1 cellular context compared by ENCODE assay signal in genomic region chr19:3185482-3186376, GRCh38.
TF ChIP-seq lines count a peak whose summit lies in the region.

Gene NCLN, plus strand, starts transcription at chr19:3185930. Its CDS starts 101 bp downstream, at chr19:3186031.

TF ChIP-seq in K562, 482 proteins besides CTCF, POLR2A, EP300 and RAD21 (continued from another document and continues in another):
- TF ChIP-seq ZNF398 (CRISPR knock-in tag; IDR thresholded peaks at IDR 0.05), result no peak
- TF ChIP-seq POLR2H (tag; IDR thresholded peaks at IDR 0.05; ENCODE audit: low read depth), result no peak; the same call in 1 of the 2 replicates
- TF ChIP-seq ZNF395 (CRISPR knock-in tag; IDR thresholded peaks at IDR 0.05), result peak; percentile 93
- peak; percentile 88 for TF ChIP-seq HCFC1 (IDR thresholded peaks at IDR 0.05; ENCODE audit: low read depth, low read length)
- no peak for TF ChIP-seq ZNF324 (CRISPR knock-in tag; IDR thresholded peaks at IDR 0.05)
- 0 out of 2 replicates have a peak, but pooled peaks have one; percentile 22 for TF ChIP-seq CHD2 (IDR thresholded peaks at IDR 0.05; ENCODE audit: low read depth, low read length)
- TF ChIP-seq, protein P1, sequence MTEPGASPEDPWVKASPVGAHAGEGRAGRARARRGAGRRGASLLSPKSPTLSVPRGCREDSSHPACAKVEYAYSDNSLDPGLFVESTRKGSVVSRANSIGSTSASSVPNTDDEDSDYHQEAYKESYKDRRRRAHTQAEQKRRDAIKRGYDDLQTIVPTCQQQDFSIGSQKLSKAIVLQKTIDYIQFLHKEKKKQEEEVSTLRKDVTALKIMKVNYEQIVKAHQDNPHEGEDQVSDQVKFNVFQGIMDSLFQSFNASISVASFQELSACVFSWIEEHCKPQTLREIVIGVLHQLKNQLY (CRISPR knock-in tag; conservative IDR thresholded peaks at IDR 0.05), result no peak
- TF ChIP-seq CHD1 (IDR thresholded peaks at IDR 0.05; ENCODE audit: low read length), result no peak
- TF ChIP-seq NUFIP1 (IDR thresholded peaks at IDR 0.05; ENCODE audit: partially characterized antibody), result no peak
- TF ChIP-seq, protein P2, sequence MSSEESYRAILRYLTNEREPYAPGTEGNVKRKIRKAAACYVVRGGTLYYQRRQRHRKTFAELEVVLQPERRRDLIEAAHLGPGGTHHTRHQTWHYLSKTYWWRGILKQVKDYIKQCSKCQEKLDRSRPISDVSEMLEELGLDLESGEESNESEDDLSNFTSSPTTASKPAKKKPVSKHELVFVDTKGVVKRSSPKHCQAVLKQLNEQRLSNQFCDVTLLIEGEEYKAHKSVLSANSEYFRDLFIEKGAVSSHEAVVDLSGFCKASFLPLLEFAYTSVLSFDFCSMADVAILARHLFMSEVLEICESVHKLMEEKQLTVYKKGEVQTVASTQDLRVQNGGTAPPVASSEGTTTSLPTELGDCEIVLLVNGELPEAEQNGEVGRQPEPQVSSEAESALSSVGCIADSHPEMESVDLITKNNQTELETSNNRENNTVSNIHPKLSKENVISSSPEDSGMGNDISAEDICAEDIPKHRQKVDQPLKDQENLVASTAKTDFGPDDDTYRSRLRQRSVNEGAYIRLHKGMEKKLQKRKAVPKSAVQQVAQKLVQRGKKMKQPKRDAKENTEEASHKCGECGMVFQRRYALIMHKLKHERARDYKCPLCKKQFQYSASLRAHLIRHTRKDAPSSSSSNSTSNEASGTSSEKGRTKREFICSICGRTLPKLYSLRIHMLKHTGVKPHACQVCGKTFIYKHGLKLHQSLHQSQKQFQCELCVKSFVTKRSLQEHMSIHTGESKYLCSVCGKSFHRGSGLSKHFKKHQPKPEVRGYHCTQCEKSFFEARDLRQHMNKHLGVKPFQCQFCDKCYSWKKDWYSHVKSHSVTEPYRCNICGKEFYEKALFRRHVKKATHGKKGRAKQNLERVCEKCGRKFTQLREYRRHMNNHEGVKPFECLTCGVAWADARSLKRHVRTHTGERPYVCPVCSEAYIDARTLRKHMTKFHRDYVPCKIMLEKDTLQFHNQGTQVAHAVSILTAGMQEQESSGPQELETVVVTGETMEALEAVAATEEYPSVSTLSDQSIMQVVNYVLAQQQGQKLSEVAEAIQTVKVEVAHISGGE (CRISPR knock-in tag; IDR thresholded peaks at IDR 0.05), result peak in 2 of 3 experiments; percentile 40 to 94; a peak in 3 of 6 replicates
- 0 out of 4 replicates have a peak, but pooled peaks of 1 of the 2 experiments have one; percentile 75 for TF ChIP-seq KDM4B (IDR thresholded peaks at IDR 0.05; ENCODE audit: borderline replicate concordance in 2 of 2, low read depth in 1 of 2)
- TF ChIP-seq, protein P3, sequence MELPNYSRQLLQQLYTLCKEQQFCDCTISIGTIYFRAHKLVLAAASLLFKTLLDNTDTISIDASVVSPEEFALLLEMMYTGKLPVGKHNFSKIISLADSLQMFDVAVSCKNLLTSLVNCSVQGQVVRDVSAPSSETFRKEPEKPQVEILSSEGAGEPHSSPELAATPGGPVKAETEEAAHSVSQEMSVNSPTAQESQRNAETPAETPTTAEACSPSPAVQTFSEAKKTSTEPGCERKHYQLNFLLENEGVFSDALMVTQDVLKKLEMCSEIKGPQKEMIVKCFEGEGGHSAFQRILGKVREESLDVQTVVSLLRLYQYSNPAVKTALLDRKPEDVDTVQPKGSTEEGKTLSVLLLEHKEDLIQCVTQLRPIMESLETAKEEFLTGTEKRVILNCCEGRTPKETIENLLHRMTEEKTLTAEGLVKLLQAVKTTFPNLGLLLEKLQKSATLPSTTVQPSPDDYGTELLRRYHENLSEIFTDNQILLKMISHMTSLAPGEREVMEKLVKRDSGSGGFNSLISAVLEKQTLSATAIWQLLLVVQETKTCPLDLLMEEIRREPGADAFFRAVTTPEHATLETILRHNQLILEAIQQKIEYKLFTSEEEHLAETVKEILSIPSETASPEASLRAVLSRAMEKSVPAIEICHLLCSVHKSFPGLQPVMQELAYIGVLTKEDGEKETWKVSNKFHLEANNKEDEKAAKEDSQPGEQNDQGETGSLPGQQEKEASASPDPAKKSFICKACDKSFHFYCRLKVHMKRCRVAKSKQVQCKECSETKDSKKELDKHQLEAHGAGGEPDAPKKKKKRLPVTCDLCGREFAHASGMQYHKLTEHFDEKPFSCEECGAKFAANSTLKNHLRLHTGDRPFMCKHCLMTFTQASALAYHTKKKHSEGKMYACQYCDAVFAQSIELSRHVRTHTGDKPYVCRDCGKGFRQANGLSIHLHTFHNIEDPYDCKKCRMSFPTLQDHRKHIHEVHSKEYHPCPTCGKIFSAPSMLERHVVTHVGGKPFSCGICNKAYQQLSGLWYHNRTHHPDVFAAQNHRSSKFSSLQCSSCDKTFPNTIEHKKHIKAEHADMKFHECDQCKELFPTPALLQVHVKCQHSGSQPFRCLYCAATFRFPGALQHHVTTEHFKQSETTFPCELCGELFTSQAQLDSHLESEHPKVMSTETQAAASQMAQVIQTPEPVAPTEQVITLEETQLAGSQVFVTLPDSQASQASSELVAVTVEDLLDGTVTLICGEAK (IDR thresholded peaks at IDR 0.05), result peak; percentile 96
- TF ChIP-seq, protein P3 (CRISPR knock-in tag; IDR thresholded peaks at IDR 0.05), result no peak
- TF ChIP-seq SMAD4 (CRISPR knock-in tag; conservative IDR thresholded peaks at IDR 0.05), result peak; percentile 52; the same call in 1 of the 2 replicates
- TF ChIP-seq ZNF668 (CRISPR knock-in tag; IDR thresholded peaks at IDR 0.05), result no peak
- TF ChIP-seq RBM25 (IDR thresholded peaks at IDR 0.05; ENCODE audit: low read depth, low read length, severe bottlenecking), result no peak
- no peak for TF ChIP-seq MCM7 (IDR thresholded peaks at IDR 0.05)
- no peak for TF ChIP-seq TCF7L2 (IDR thresholded peaks at IDR 0.05; ENCODE audit: low read depth, low read length)
- TF ChIP-seq GTF2F1 (IDR thresholded peaks at IDR 0.05; ENCODE audit: low read depth, low read length), result no peak
- TF ChIP-seq ZNF785 (CRISPR knock-in tag; IDR thresholded peaks at IDR 0.05), result no peak
- TF ChIP-seq, protein P4, sequence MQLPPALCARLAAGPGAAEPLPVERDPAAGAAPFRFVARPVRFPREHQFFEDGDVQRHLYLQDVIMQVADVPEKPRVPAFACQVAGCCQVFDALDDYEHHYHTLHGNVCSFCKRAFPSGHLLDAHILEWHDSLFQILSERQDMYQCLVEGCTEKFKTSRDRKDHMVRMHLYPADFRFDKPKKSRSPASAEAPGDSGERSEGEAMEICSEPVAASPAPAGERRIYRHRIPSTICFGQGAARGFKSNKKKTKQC (CRISPR knock-in tag; IDR thresholded peaks at IDR 0.05), result no peak
- TF ChIP-seq, protein P5, sequence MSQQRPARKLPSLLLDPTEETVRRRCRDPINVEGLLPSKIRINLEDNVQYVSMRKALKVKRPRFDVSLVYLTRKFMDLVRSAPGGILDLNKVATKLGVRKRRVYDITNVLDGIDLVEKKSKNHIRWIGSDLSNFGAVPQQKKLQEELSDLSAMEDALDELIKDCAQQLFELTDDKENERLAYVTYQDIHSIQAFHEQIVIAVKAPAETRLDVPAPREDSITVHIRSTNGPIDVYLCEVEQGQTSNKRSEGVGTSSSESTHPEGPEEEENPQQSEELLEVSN (IDR thresholded peaks at IDR 0.05; ENCODE audit: borderline replicate concordance in 1 of 2, extremely low read depth in 1 of 2, insufficient read depth in 1 of 2, insufficient read length in 1 of 2, low read depth in 1 of 2, low read length in 1 of 2, poor library complexity in 1 of 2, severe bottlenecking in 1 of 2), result peak; percentile 32 to 64
- TF ChIP-seq KAT8 (IDR thresholded peaks at IDR 0.05; ENCODE audit: low read depth), result no peak
- no peak for TF ChIP-seq NCOR1 (IDR thresholded peaks at IDR 0.05)
- 0 out of 2 replicates have a peak, but pooled peaks have one; percentile 15 for TF ChIP-seq SPI1 (IDR thresholded peaks at IDR 0.05; ENCODE audit: borderline replicate concordance, low read depth, low read length)
- peak in 1 of 2 experiments; percentile 76; a peak in 1 of 4 replicates for TF ChIP-seq SRF (CRISPR knock-in tag; IDR thresholded peaks at IDR 0.05)
- TF ChIP-seq ELF2 (CRISPR knock-in tag; IDR thresholded peaks at IDR 0.05), result no peak
- TF ChIP-seq CSDE1 (IDR thresholded peaks at IDR 0.05), result no peak
- TF ChIP-seq TAF7 (tag; IDR thresholded peaks at IDR 0.05), result peak; percentile 79
- TF ChIP-seq ZNF140 (CRISPR knock-in tag; IDR thresholded peaks at IDR 0.05), result no peak
- TF ChIP-seq ZNF57 (CRISPR knock-in tag; IDR thresholded peaks at IDR 0.05), result no peak
- TF ChIP-seq ZNF253 (CRISPR knock-in tag; conservative IDR thresholded peaks at IDR 0.05), result no peak
- peak; percentile 4 for TF ChIP-seq MEIS2 (IDR thresholded peaks at IDR 0.05; ENCODE audit: partially characterized antibody)
- TF ChIP-seq MAFK (IDR thresholded peaks at IDR 0.05; ENCODE audit: low read length), result no peak
- TF ChIP-seq KLF6 (CRISPR knock-in tag; IDR thresholded peaks at IDR 0.05; ENCODE audit: borderline replicate concordance), result 0 out of 2 replicates have a peak, but pooled peaks have one; percentile 8
- TF ChIP-seq HDAC1 (IDR thresholded peaks at IDR 0.05), result peak in 1 of 2 experiments; percentile 51; a peak in 2 of 4 replicates
- no peak for TF ChIP-seq FOXP4 (CRISPR knock-in tag; IDR thresholded peaks at IDR 0.05; ENCODE audit: borderline replicate concordance)
- TF ChIP-seq THRAP3 (IDR thresholded peaks at IDR 0.05; ENCODE audit: borderline replicate concordance), result no peak
- TF ChIP-seq YY1 (IDR thresholded peaks at IDR 0.05; ENCODE audit: borderline replicate concordance in 1 of 3, control insufficient read depth in 1 of 3, extremely low read depth in 1 of 3, insufficient read depth in 3 of 3, insufficient read length in 1 of 3, insufficient replicate concordance in 2 of 3, low read depth in 1 of 3, low read length in 2 of 3), result peak in 2 of 3 experiments; percentile 32 to 39
- peak; percentile 45 to 77; a peak in 2 of 4 replicates for TF ChIP-seq ARNT (IDR thresholded peaks at IDR 0.05)
